In genomic region chr21:15804247-15804985, GRCh38 we compare ENCODE assay signal across 1 cellular context.
TF ChIP-seq lines count a peak whose summit lies in the region.

No MANE protein-coding gene starts in this region.

TF ChIP-seq in SK-N-SH treated with all-trans-retinoic acid at 6 μM for 48 hours, 23 proteins besides CTCF, POLR2A, EP300 and RAD21 (continued from another document):
- no peak for TF ChIP-seq TSHZ2 (CRISPR knock-in tag; IDR thresholded peaks at IDR 0.05)
- no peak for TF ChIP-seq ESRRG (CRISPR knock-in tag; IDR thresholded peaks at IDR 0.05)
- TF ChIP-seq ZC3H10 (CRISPR knock-in tag; IDR thresholded peaks at IDR 0.05) = no peak
- no peak for TF ChIP-seq POU6F1 (CRISPR knock-in tag; IDR thresholded peaks at IDR 0.05; ENCODE audit: borderline replicate concordance, low read depth)
- TF ChIP-seq CSDC2 (CRISPR knock-in tag; IDR thresholded peaks at IDR 0.05) = no peak
- TF ChIP-seq ZNF70 (CRISPR knock-in tag; IDR thresholded peaks at IDR 0.05) = no peak
- TF ChIP-seq TOX (CRISPR knock-in tag; IDR thresholded peaks at IDR 0.05; ENCODE audit: borderline replicate concordance) = no peak
